In the genomic region with DNA sequence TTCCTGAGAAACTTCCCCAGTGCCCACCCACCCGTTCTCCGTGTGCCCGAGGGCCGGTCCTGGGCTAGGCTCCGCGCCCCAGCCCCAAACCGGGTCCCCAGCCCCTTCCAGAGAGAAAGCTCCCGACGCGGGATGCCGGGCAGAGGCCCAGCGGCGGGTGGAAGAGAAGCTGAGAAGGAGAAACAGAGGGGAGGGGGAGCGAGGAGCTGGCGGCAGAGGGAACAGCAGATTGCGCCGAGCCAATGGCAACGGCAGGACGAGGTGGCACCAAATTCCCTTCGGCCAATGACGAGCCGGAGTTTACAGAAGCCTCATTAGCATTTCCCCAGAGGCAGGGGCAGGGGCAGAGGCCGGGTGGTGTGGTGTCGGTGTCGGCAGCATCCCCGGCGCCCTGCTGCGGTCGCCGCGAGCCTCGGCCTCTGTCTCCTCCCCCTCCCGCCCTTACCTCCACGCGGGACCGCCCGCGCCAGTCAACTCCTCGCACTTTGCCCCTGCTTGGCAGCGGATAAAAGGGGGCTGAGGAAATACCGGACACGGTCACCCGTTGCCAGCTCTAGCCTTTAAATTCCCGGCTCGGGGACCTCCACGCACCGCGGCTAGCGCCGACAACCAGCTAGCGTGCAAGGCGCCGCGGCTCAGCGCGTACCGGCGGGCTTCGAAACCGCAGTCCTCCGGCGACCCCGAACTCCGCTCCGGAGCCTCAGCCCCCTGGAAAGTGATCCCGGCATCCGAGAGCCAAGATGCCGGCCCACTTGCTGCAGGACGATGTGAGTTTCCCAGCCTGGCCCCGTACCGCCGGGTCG, we compare ENCODE assay signal across 8 cellular contexts. TPM values are rescaled to one million over a fixed set of nuclear protein-coding genes. Genes with fewer than 3 reads are reported as not detected.
A peak's percentile ranks its signal among the peaks of the same experiment; 100 is the strongest.
DNase-seq lines count a peak whose midpoint lies in the region; ATAC-seq and TF ChIP-seq lines count a peak whose summit lies in the region.

Gene SCD (plus strand): TSS at position 469 of the 803 bp plus-strand sequence. CDS start 272 bp downstream, at position 741.

- peak within 1 kb of the TSS; percentile 99 for H3K9ac ChIP-seq in Loucy (ENCODE audit: low read depth, low read length, poor library complexity, severe bottlenecking)

- intact Hi-C loops in activated T-helper 2 cell treated with anti-CD3 and anti-CD28 coated beads, Interferon-gamma antibody, Interleukin-2, Interleukin-4, amounts not matched to agents 10 μg/mL and 5 μg/mL and 100 μg/mL, durations not matched to agents 14 hours and 24 hours and 36 hours (cut with micrococcal nuclease) = loop anchor here (1.0 to 5.0 kb wide), 3 partner anchors 26 to 162 kb away; no protein-coding TSS in a partner anchor

- peak within 1 kb of the TSS; percentile 44; the same call in 1 of the 2 replicates for H2AFZ ChIP-seq in Loucy (ENCODE audit: low read length)

- H4K20me1 ChIP-seq in Loucy (ENCODE audit: insufficient read depth, low read length, poor library complexity, severe bottlenecking) = peaks cover 47% of the 10 kb centered on the region

- DNase-seq in EL (peak; percentile 95), H7 (peak; percentile 97), RWPE2 (ENCODE audit: low spot score) (peak; percentile 97), fibroblast of pulmonary artery (ENCODE audit: low read depth) (peak; percentile 96)
- peak; percentile 90 for DNase-seq in activated T-helper 2 cell treated with anti-CD3 and anti-CD28 coated beads, Interferon-gamma antibody, Interleukin-2, Interleukin-4, amounts not matched to agents 10 μg/mL and 5 μg/mL and 100 μg/mL, durations not matched to agents 14 hours and 24 hours and 36 hours (ENCODE audit: low spot score)
- peak; percentile 92 for DNase-seq in natural killer cell treated with Interleukin-12 subunit alpha and Interleukin-12 subunit beta and Interleukin-15 and Interleukin-18, amount 100 ng/mL, for 72 hours (ENCODE audit: low spot score)
- DNase-seq in stimulated activated naive CD4-positive, alpha-beta T cell treated with Interleukin-2 at 50 U/mL for 16 hours (lab: John Stamatoyannopoulos, UW) = peak; percentile 80

- H3K27ac Mint-ChIP-seq in activated T-helper 2 cell treated with anti-CD3 and anti-CD28 coated beads, Interferon-gamma antibody, Interleukin-2, Interleukin-4, amounts not matched to agents 10 μg/mL and 5 μg/mL and 100 μg/mL, durations not matched to agents 14 hours and 24 hours and 36 hours = peak within 1 kb of the TSS; percentile 92
- peak within 1 kb of the TSS; percentile 75 to 93 for H3K27ac Mint-ChIP-seq in natural killer cell treated with Interleukin-12 subunit alpha and Interleukin-12 subunit beta and Interleukin-15 and Interleukin-18, amount 100 ng/mL, for 72 hours

- peaks cover 68% of the 10 kb centered on the region for H3K79me2 ChIP-seq in Loucy (ENCODE audit: insufficient read depth, low read length)

- H3K4me3 Mint-ChIP-seq in activated T-helper 2 cell treated with anti-CD3 and anti-CD28 coated beads, Interferon-gamma antibody, Interleukin-2, Interleukin-4, amounts not matched to agents 10 μg/mL and 5 μg/mL and 100 μg/mL, durations not matched to agents 14 hours and 24 hours and 36 hours (ENCODE audit: low read depth) = peak within 1 kb of the TSS; percentile 100
- H3K4me3 Mint-ChIP-seq in natural killer cell treated with Interleukin-12 subunit alpha and Interleukin-12 subunit beta and Interleukin-15 and Interleukin-18, amount 100 ng/mL, for 72 hours = peak within 1 kb of the TSS; percentile 97

- H3K36me3 ChIP-seq in H7 (replicated peaks; ENCODE audit: control insufficient read depth, insufficient read depth, low read length) = peaks cover 37% of the 10 kb centered on the region
- H3K36me3 ChIP-seq in Loucy (ENCODE audit: insufficient read depth, low read length) = peaks cover 45% of the 10 kb centered on the region
- peaks cover 48% of the 10 kb centered on the region for H3K36me3 ChIP-seq in RWPE2 (ENCODE audit: low read depth)

- ATAC-seq in RWPE2 (ENCODE audit: low read depth) = peak; percentile 90
- ATAC-seq in natural killer cell treated with Interleukin-12 subunit alpha and Interleukin-12 subunit beta and Interleukin-15 and Interleukin-18, amount 100 ng/mL, for 72 hours = peak; percentile 94 to 96

- no peaks in the 10 kb centered on the region for H3K27me3 ChIP-seq in H7 (ENCODE audit: control insufficient read depth, insufficient read depth, low read length)
- H3K27me3 ChIP-seq in Loucy (ENCODE audit: insufficient read depth, low read length, poor library complexity, severe bottlenecking) = peaks cover 7% of the 10 kb centered on the region
- H3K27me3 ChIP-seq in RWPE2 (ENCODE audit: insufficient read depth, poor library complexity, severe bottlenecking) = no peaks in the 10 kb centered on the region

- no peaks in the 10 kb centered on the region for H3K27me3 Mint-ChIP-seq in activated T-helper 2 cell treated with anti-CD3 and anti-CD28 coated beads, Interferon-gamma antibody, Interleukin-2, Interleukin-4, amounts not matched to agents 10 μg/mL and 5 μg/mL and 100 μg/mL, durations not matched to agents 14 hours and 24 hours and 36 hours (ENCODE audit: low read depth)
- H3K27me3 Mint-ChIP-seq in natural killer cell treated with Interleukin-12 subunit alpha and Interleukin-12 subunit beta and Interleukin-15 and Interleukin-18, amount 100 ng/mL, for 72 hours = peaks cover 0 to 6% of the 10 kb centered on the region in 2 donors

- H3K9me3 ChIP-seq in Loucy (ENCODE audit: insufficient read depth, low read depth, low read length) (no peaks in the 10 kb centered on the region), RWPE2 (ENCODE audit: severe bottlenecking) (no peaks in the 10 kb centered on the region)

- TF ChIP-seq CTCF in Loucy (conservative IDR thresholded peaks at IDR 0.05; ENCODE audit: low read length) (no peak), RWPE2 (IDR thresholded peaks at IDR 0.05; ENCODE audit: poor library complexity, severe bottlenecking) (no peak), fibroblast of pulmonary artery (IDR thresholded peaks at IDR 0.05; ENCODE audit: low read length, missing control alignments) (no peak)

- peak within 1 kb of the TSS; percentile 91 for H3K27ac ChIP-seq in RWPE2 (ENCODE audit: poor library complexity, severe bottlenecking)

- peak within 1 kb of the TSS; percentile 99 for H3K4me2 ChIP-seq in Loucy (ENCODE audit: low read depth, low read length, poor library complexity, severe bottlenecking)

- H3K4me3 ChIP-seq in H7 (ENCODE audit: insufficient read depth, low read depth, low read length) (peak within 1 kb of the TSS; percentile 95), Loucy (ENCODE audit: low read length, poor library complexity, severe bottlenecking) (peak within 1 kb of the TSS; percentile 97), RWPE2 (ENCODE audit: severe bottlenecking) (peak within 1 kb of the TSS; percentile 78), fibroblast of pulmonary artery (replicated peaks; ENCODE audit: low read depth, low read length) (peak within 1 kb of the TSS; percentile 94)

- H3K9me3 Mint-ChIP-seq in activated T-helper 2 cell treated with anti-CD3 and anti-CD28 coated beads, Interferon-gamma antibody, Interleukin-2, Interleukin-4, amounts not matched to agents 10 μg/mL and 5 μg/mL and 100 μg/mL, durations not matched to agents 14 hours and 24 hours and 36 hours = no peaks in the 10 kb centered on the region
- no peaks in the 10 kb centered on the region for H3K9me3 Mint-ChIP-seq in natural killer cell treated with Interleukin-12 subunit alpha and Interleukin-12 subunit beta and Interleukin-15 and Interleukin-18, amount 100 ng/mL, for 72 hours

- H3F3A ChIP-seq in Loucy (ENCODE audit: low read depth) = no peaks in the 10 kb centered on the region

- H3K4me1 Mint-ChIP-seq in activated T-helper 2 cell treated with anti-CD3 and anti-CD28 coated beads, Interferon-gamma antibody, Interleukin-2, Interleukin-4, amounts not matched to agents 10 μg/mL and 5 μg/mL and 100 μg/mL, durations not matched to agents 14 hours and 24 hours and 36 hours (ENCODE audit: low read depth) = peaks cover 57% of the 10 kb centered on the region
- H3K4me1 Mint-ChIP-seq in natural killer cell treated with Interleukin-12 subunit alpha and Interleukin-12 subunit beta and Interleukin-15 and Interleukin-18, amount 100 ng/mL, for 72 hours (ENCODE audit: low read depth in 2 of 2) = peaks cover 38 to 39% of the 10 kb centered on the region in 2 donors

- H3K4me1 ChIP-seq in Loucy (ENCODE audit: insufficient read depth, low read length, poor library complexity, severe bottlenecking) = peaks cover 57% of the 10 kb centered on the region
- H3K4me1 ChIP-seq in RWPE2 (ENCODE audit: insufficient read depth, poor library complexity, severe bottlenecking) = peaks cover 28% of the 10 kb centered on the region

- H3K36me3 Mint-ChIP-seq in activated T-helper 2 cell treated with anti-CD3 and anti-CD28 coated beads, Interferon-gamma antibody, Interleukin-2, Interleukin-4, amounts not matched to agents 10 μg/mL and 5 μg/mL and 100 μg/mL, durations not matched to agents 14 hours and 24 hours and 36 hours (ENCODE audit: low read depth) = peaks cover 51% of the 10 kb centered on the region
- peaks cover 12% of the 10 kb centered on the region for H3K36me3 Mint-ChIP-seq in natural killer cell treated with Interleukin-12 subunit alpha and Interleukin-12 subunit beta and Interleukin-15 and Interleukin-18, amount 100 ng/mL, for 72 hours

- no peaks in the 10 kb centered on the region for H3K9me2 ChIP-seq in Loucy (replicated peaks; ENCODE audit: low read depth, low read length)

RNA-seq across cellular contexts. Expression of gene SCD, which starts in this region (rescaled TPM):
- total RNA-seq in H7 (2014; rRNA removed; shearing (Covaris generic)) = 215 and 258 TPM in 2 replicates
- 273 and 278 TPM in 2 replicates for total RNA-seq in activated T-helper 2 cell treated with anti-CD3 and anti-CD28 coated beads, Interferon-gamma antibody, Interleukin-2, Interleukin-4, amounts not matched to agents 10 μg/mL and 5 μg/mL and 100 μg/mL, durations not matched to agents 14 hours and 24 hours and 36 hours
- 10 to 100 TPM; 51.4 to 80.1 TPM for total RNA-seq in natural killer cell treated with Interleukin-12 subunit alpha and Interleukin-12 subunit beta and Interleukin-15 and Interleukin-18, amount 100 ng/mL, for 72 hours

Comparison
In these comparisons a context has a peak if more than half of its experiments do, and no peak if none do; other contexts are left out.
1. Peak in every context shown above with its lines: DNase-seq, ATAC-seq, H3K4me3 ChIP-seq and H3K27ac ChIP-seq.